ENCODE assay signal across 19 cellular contexts in genomic region chr1:64896546-64896945, GRCh38.
DNase-seq lines count a peak whose midpoint lies in the region; TF ChIP-seq lines count a peak whose summit lies in the region.
"Had no signal": no experiment of that assay in that cellular context is flagged by ENCODE, and none has a peak within 500 bp of the region (broad histone marks: within the 10 kb centered on the region; RNA-seq: fewer than 3 reads in every experiment).

No MANE protein-coding gene starts in this region.

- no peak for TF ChIP-seq CTCF in thyroid gland (IDR thresholded peaks at IDR 0.05)

- peaks cover 4% of the 10 kb centered on the region for H3K36me3 Mint-ChIP-seq in activated naive CD4-positive, alpha-beta T cell treated with anti-CD3 and anti-CD28 coated beads, Interleukin-2, amount 50 U/mL, for 24 hours
- H3K36me3 Mint-ChIP-seq in activated naive CD4-positive, alpha-beta T cell treated with anti-CD3 and anti-CD28 coated beads, Interleukin-2, amount 10 ng/mL, durations not matched to agents 7 days and 5 days = peaks cover 5% of the 10 kb centered on the region
- no peaks in the 10 kb centered on the region for H3K36me3 Mint-ChIP-seq in activated naive CD8-positive, alpha-beta T cell

- H3K4me3 ChIP-seq in thyroid gland (replicated peaks in 1 of 3) = no peak overlapping the region

- peaks cover 22 to 54% of the 10 kb centered on the region in 2 donors for H3K4me1 ChIP-seq in thyroid gland

- intact Hi-C loops in thyroid gland (cut with DNase I) = loop anchor here (10.0 kb wide), 1 partner anchor 68 kb away; the partner anchor contains the start of gene JAK1

- no peaks in the 10 kb centered on the region for H3K27me3 Mint-ChIP-seq in activated naive CD4-positive, alpha-beta T cell treated with anti-CD3 and anti-CD28 coated beads, Interleukin-2, amount 50 U/mL, for 24 hours
- H3K27me3 Mint-ChIP-seq in activated naive CD4-positive, alpha-beta T cell treated with anti-CD3 and anti-CD28 coated beads, Interleukin-2, amount 10 ng/mL, durations not matched to agents 7 days and 5 days = no peaks in the 10 kb centered on the region
- H3K27me3 Mint-ChIP-seq in activated naive CD8-positive, alpha-beta T cell = no peaks in the 10 kb centered on the region

- no peaks in the 10 kb centered on the region for H3K9me3 ChIP-seq in thyroid gland

- CTCF ChIA-PET in activated naive CD4-positive, alpha-beta T cell treated with anti-CD3 and anti-CD28 coated beads, Interleukin-2, amount 10 ng/mL, durations not matched to agents 7 days and 5 days (lab: Charles Lee) = no interaction called here

- no peak for DNase-seq in activated naive CD4-positive, alpha-beta T cell treated with anti-CD3 and anti-CD28 coated beads, Interleukin-2, amount 10 ng/mL, durations not matched to agents 7 days and 5 days
- DNase-seq in kidney glomerular epithelial cell (lab: John Stamatoyannopoulos, UW) = peak; percentile 54
- DNase-seq in thyroid gland = peak in 1 of 2 donors; percentile 16
- no peak for DNase-seq in NCI-H1417 treated with DMSO at 0.1 percent for 48 hours (lab: John Stamatoyannopoulos, UW)
- DNase-seq in NOMO-1 (lab: John Stamatoyannopoulos, UW; ENCODE audit: unreplicated experiment in 2 of 2) = no peak
- no peak for DNase-seq in UCSD-AML1 (lab: John Stamatoyannopoulos, UW; ENCODE audit: unreplicated experiment)
- DNase-seq: 8988T; activated CD4-positive, alpha-beta T cell treated with anti-CD3 and anti-CD28 coated beads, Interleukin-2, amount 50 U/mL, for 48 hours; activated effector memory CD4-positive, alpha-beta T cell treated with Interleukin-2 at 50 U/mL for 16 hours; effector CD8-positive, alpha-beta T cell; islet precursor cell; NCI-H2029; NCI-H82; SHP77; stimulated activated CD4-positive, alpha-beta T cell treated with anti-CD3 and anti-CD28 coated beads, Interleukin-4, amount 100 ng/mL, for 4 hours; stimulated activated naive CD8-positive, alpha-beta T cell treated with anti-CD3 and anti-CD28 coated beads, Interleukin-15, Interleukin-2, amounts not matched to agents 100 U/mL and 50 U/mL, for 24 hours; T1000 had no signal

- H3K27ac ChIP-seq in thyroid gland = peak overlapping the region in 2 of 3 donors; percentile 15 to 65

- TF ChIP-seq POLR2A in thyroid gland (IDR thresholded peaks at IDR 0.05) = no peak

- no peaks in the 10 kb centered on the region for H3K9me3 Mint-ChIP-seq in activated naive CD4-positive, alpha-beta T cell treated with anti-CD3 and anti-CD28 coated beads, Interleukin-2, amount 50 U/mL, for 24 hours
- H3K9me3 Mint-ChIP-seq in activated naive CD4-positive, alpha-beta T cell treated with anti-CD3 and anti-CD28 coated beads, Interleukin-2, amount 10 ng/mL, durations not matched to agents 7 days and 5 days = no peaks in the 10 kb centered on the region
- H3K9me3 Mint-ChIP-seq in activated naive CD8-positive, alpha-beta T cell (ENCODE audit: low read depth) = no peaks in the 10 kb centered on the region

- WGBS in thyroid gland, 2 donors = 59 to 65% methylated on average over 8 of the region's 8 CpGs

- H3K36me3 ChIP-seq in thyroid gland = no peaks in the 10 kb centered on the region

- no peak overlapping the region for H3K4me3 Mint-ChIP-seq in activated naive CD4-positive, alpha-beta T cell treated with anti-CD3 and anti-CD28 coated beads, Interleukin-2, amount 50 U/mL, for 24 hours
- H3K4me3 Mint-ChIP-seq in activated naive CD4-positive, alpha-beta T cell treated with anti-CD3 and anti-CD28 coated beads, Interleukin-2, amount 10 ng/mL, durations not matched to agents 7 days and 5 days = no peak overlapping the region
- peak overlapping the region; percentile 2 for H3K4me3 Mint-ChIP-seq in activated naive CD8-positive, alpha-beta T cell

- H3K27me3 ChIP-seq in thyroid gland = no peaks in the 10 kb centered on the region

- peaks cover 98% of the 10 kb centered on the region for H3K4me1 Mint-ChIP-seq in activated naive CD4-positive, alpha-beta T cell treated with anti-CD3 and anti-CD28 coated beads, Interleukin-2, amount 50 U/mL, for 24 hours
- H3K4me1 Mint-ChIP-seq in activated naive CD4-positive, alpha-beta T cell treated with anti-CD3 and anti-CD28 coated beads, Interleukin-2, amount 10 ng/mL, durations not matched to agents 7 days and 5 days = peaks cover 59% of the 10 kb centered on the region
- peaks cover 95% of the 10 kb centered on the region for H3K4me1 Mint-ChIP-seq in activated naive CD8-positive, alpha-beta T cell (ENCODE audit: low read depth)

- H3K27ac Mint-ChIP-seq in activated naive CD4-positive, alpha-beta T cell treated with anti-CD3 and anti-CD28 coated beads, Interleukin-2, amount 50 U/mL, for 24 hours = peak overlapping the region; percentile 95
- no peak overlapping the region for H3K27ac Mint-ChIP-seq in activated naive CD4-positive, alpha-beta T cell treated with anti-CD3 and anti-CD28 coated beads, Interleukin-2, amount 10 ng/mL, durations not matched to agents 7 days and 5 days
- H3K27ac Mint-ChIP-seq in activated naive CD8-positive, alpha-beta T cell = peak overlapping the region; percentile 58
